8 cellular contexts compared by ENCODE assay signal in the genomic region with DNA sequence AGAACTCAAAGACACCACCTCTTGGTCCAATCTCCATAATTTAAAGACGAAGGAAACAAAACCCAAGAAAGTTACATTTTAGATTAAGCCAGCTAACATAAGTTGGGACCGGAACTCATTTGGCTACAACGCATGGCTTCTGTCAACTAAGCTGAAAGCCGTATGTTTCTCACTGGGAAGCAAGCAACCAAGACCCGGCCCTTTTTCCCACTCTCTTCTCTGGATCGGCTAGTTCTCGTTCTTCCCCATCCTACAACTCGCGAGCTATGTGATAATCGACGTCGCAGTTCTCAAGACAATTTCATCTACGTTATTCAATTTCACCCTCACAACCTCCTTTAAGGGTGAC. TPM values are rescaled to one million over a fixed set of nuclear protein-coding genes. Genes with fewer than 3 reads are reported as not detected.
A peak's percentile ranks its signal among the peaks of the same experiment; 100 is the strongest.
DNase-seq lines count a peak whose midpoint lies in the region; ATAC-seq and TF ChIP-seq lines count a peak whose summit lies in the region.

No MANE protein-coding gene starts in this region.

- H3K27ac Mint-ChIP-seq in brain: peak overlapping the region; percentile 99 to 100 (median 100)

- H3K4me3 ChIP-seq in left lung: peak overlapping the region; percentile 85 to 95
- peak overlapping the region; percentile 81 to 98 (median 93) for H3K4me3 ChIP-seq in upper lobe of left lung

- peaks cover 18 to 38% of the 10 kb centered on the region in 2 donors for H3K4me1 ChIP-seq in left lung
- peaks cover 16 to 33% (median 19%) of the 10 kb centered on the region in 4 donors for H3K4me1 ChIP-seq in upper lobe of left lung

- peaks cover 0 to 26% of the 10 kb centered on the region in 2 donors for H3K36me3 ChIP-seq in left lung
- H3K36me3 ChIP-seq in upper lobe of left lung: peaks cover 0 to 16% (median 7%) of the 10 kb centered on the region in 4 donors

- TF ChIP-seq CTCF in brain (conservative IDR thresholded peaks at IDR 0.05) (no peak), left lung (IDR thresholded peaks at IDR 0.05) (no peak), upper lobe of left lung (IDR thresholded peaks at IDR 0.05) (no peak)

- WGBS in upper lobe of left lung, 2 donors: 0% methylated on average over 13 of the region's 13 CpGs

- ATAC-seq in left lung: peak; percentile 2
- peak; percentile 4 to 22 for ATAC-seq in upper lobe of left lung (ENCODE audit: low FRiP score in 2 of 2)

- H3K9me3 ChIP-seq in left lung (no peaks in the 10 kb centered on the region), upper lobe of left lung (no peaks in the 10 kb centered on the region)

- no peak for TF ChIP-seq EP300 in upper lobe of left lung (IDR thresholded peaks at IDR 0.05)

- no peaks in the 10 kb centered on the region for H3K9me3 Mint-ChIP-seq in brain

- peaks cover 20% of the 10 kb centered on the region for H3K36me3 Mint-ChIP-seq in brain

- intact Hi-C loops in left lung (cut with DNase I): no loop called here

- TF ChIP-seq POLR2A in upper lobe of left lung (IDR thresholded peaks at IDR 0.05): no peak

- H3K27me3 Mint-ChIP-seq in brain: peaks cover 15% of the 10 kb centered on the region

- peak overlapping the region; percentile 87 to 93 for H3K27ac ChIP-seq in left lung
- H3K27ac ChIP-seq in upper lobe of left lung: peak overlapping the region; percentile 90 to 92 (median 90)

- in situ Hi-C loops in KBM-7 (cut with MboI; ENCODE audit: low pct_unique_long_range_greater_than_20kb, low sequenced_read_pairs): no loop called here

- H3K27me3 ChIP-seq in left lung (no peaks in the 10 kb centered on the region), upper lobe of left lung (no peaks in the 10 kb centered on the region)

- DNase-seq in DMS53 (lab: John Stamatoyannopoulos, UW) (peak; percentile 61), DMS53 treated with DMSO at 0.1 percent for 48 hours (lab: John Stamatoyannopoulos, UW; ENCODE audit: unreplicated experiment) (no peak), KBM-7 (peak; percentile 39), left lung (no peak), upper lobe of left lung (no peak), NCI-H446 treated with DMSO at 0.1 percent for 48 hours (lab: John Stamatoyannopoulos, UW) (no peak)
- no peak for DNase-seq in effector CD4-positive, alpha-beta T cell

- peaks cover 49% of the 10 kb centered on the region for H3K4me1 Mint-ChIP-seq in brain

- H3K4me3 Mint-ChIP-seq in brain: peak overlapping the region; percentile 96 to 100 (median 100)

RNA-seq across cellular contexts. Expression of gene CCT8, which starts 0.6 kb away (rescaled TPM):
- polyA plus RNA-seq in brain (ENCODE audit: insufficient read depth, low read depth, low replicate concordance): 144 TPM
- total RNA-seq in left lung (100 to 1,000 TPM; 111 to 149 TPM), upper lobe of left lung (100 to 1,000 TPM in 3 of 6 donors, 10 to 100 TPM in 3; 39.8 to 133 (median 99.0) TPM)

RNA-seq across cellular contexts. Expression of gene USP16, which starts 48.4 kb away (rescaled TPM):
- 9.2 TPM for polyA plus RNA-seq in brain (ENCODE audit: insufficient read depth, low read depth, low replicate concordance)
- total RNA-seq in left lung (10 to 100 TPM; 28.0 to 31.9 TPM), upper lobe of left lung (10 to 100 TPM; 23.0 to 50.0 (median 29.3) TPM)

RNA-seq across cellular contexts. Expression of gene RWDD2B, which starts 53.7 kb away (rescaled TPM):
- 16.9 TPM for polyA plus RNA-seq in brain (ENCODE audit: insufficient read depth, low read depth, low replicate concordance)
- total RNA-seq in left lung (10 to 100 TPM; 16.8 to 17.7 TPM), upper lobe of left lung (10 to 100 TPM in 2 of 6 donors, 1 to 10 TPM in 4; 2.1 to 13.4 (median 8.6) TPM)

RNA-seq across cellular contexts. Expression of gene MAP3K7CL, which starts 57.6 kb away (rescaled TPM):
- polyA plus RNA-seq in brain (ENCODE audit: insufficient read depth, low read depth, low replicate concordance): 1.7 TPM
- total RNA-seq in left lung: 1 to 10 TPM; 5.0 to 7.7 TPM
- total RNA-seq in upper lobe of left lung: 1 to 10 TPM; 3.5 to 9.4 (median 5.9) TPM

Comparison
In these comparisons a context has a peak if more than half of its experiments do, and no peak if none do; other contexts are left out.
1. DNase-seq: peak in DMS53 (single experiment) and KBM-7 (single experiment); none in DMS53 treated with DMSO at 0.1 percent for 48 hours (single experiment), left lung (0 of 2), upper lobe of left lung (0 of 2), NCI-H446 treated with DMSO at 0.1 percent for 48 hours (single experiment) and effector CD4-positive, alpha-beta T cell (single experiment).